12 cellular contexts compared by ENCODE assay signal in genomic region chr4:55183926-55184599, GRCh38. TPM values are rescaled to one million over a fixed set of nuclear protein-coding genes. Genes with fewer than 3 reads are reported as not detected.
A peak's percentile ranks its signal among the peaks of the same experiment; 100 is the strongest.
DNase-seq lines count a peak whose midpoint lies in the region; TF ChIP-seq lines count a peak whose summit lies in the region.
"Had no signal": no experiment of that assay in that cellular context is flagged by ENCODE, and none has a peak within 500 bp of the region (broad histone marks: within the 10 kb centered on the region; RNA-seq: fewer than 3 reads in every experiment).

No MANE protein-coding gene starts in this region.

- DNase-seq in cardiac muscle cell (ENCODE audit: low read depth in 1 of 2, low spot score in 1 of 2) (peak in 1 of 2 donors; percentile 97), right atrium auricular region (ENCODE audit: low spot score) (no peak), T1000 (lab: John Stamatoyannopoulos, UW) (peak; percentile 56), fibroblast of the conjunctiva (ENCODE audit: low read depth) (peak; percentile 63), smooth muscle cell (lab: John Stamatoyannopoulos, UW; ENCODE audit: unreplicated experiment) (no peak), CD1c-positive myeloid dendritic cell (ENCODE audit: extremely low spot score) (no peak), nephron progenitor cell (no peak)
- no peak for DNase-seq in activated CD4-positive, alpha-beta memory T cell treated with anti-CD3 and anti-CD28 coated beads for 36 hours
- DNase-seq: NK-92 treated with Interleukin-12 subunit alpha and Interleukin-12 subunit beta, amount 100 ng/mL, for 24 hours had no signal

- peak overlapping the region; percentile 65 for H3K4me2 ChIP-seq in smooth muscle cell

- H3K4me1 ChIP-seq in cardiac muscle cell (ENCODE audit: low read depth), result peaks cover 55% of the 10 kb centered on the region
- H3K4me1 ChIP-seq in right atrium auricular region, result peaks cover 0 to 28% of the 10 kb centered on the region in 2 donors
- H3K4me1 ChIP-seq in smooth muscle cell (ENCODE audit: low read depth), result peaks cover 33% of the 10 kb centered on the region
- H3K4me1 ChIP-seq: prostate gland had no signal

- no peak overlapping the region for H3K4me3 ChIP-seq in cardiac muscle cell
- no peak overlapping the region for H3K4me3 ChIP-seq in right atrium auricular region
- H3K4me3 ChIP-seq in smooth muscle cell, result no peak overlapping the region
- H3K4me3 ChIP-seq: BLaER1 treated with 17β-estradiol and CSF1 and Interleukin-3, amounts not matched to agents 10 nM and 100 nM; prostate gland had no signal

- H3K36me3 Mint-ChIP-seq in activated CD4-positive, alpha-beta memory T cell treated with anti-CD3 and anti-CD28 coated beads for 36 hours, result no peaks in the 10 kb centered on the region
- peaks cover 5% of the 10 kb centered on the region for H3K36me3 Mint-ChIP-seq in nephron progenitor cell (ENCODE audit: low read depth)

- H3K79me2 ChIP-seq in smooth muscle cell (ENCODE audit: low read depth), result no peaks in the 10 kb centered on the region

- intact Hi-C loops in activated CD4-positive, alpha-beta memory T cell treated with anti-CD3 and anti-CD28 coated beads for 36 hours (cut with micrococcal nuclease), result loop anchor here (1.0 to 2.0 kb wide), 2 partner anchors 137 to 371 kb away; no protein-coding TSS in a partner anchor

- H3K4me1 Mint-ChIP-seq in activated CD4-positive, alpha-beta memory T cell treated with anti-CD3 and anti-CD28 coated beads for 36 hours (ENCODE audit: low read depth), result no peaks in the 10 kb centered on the region
- H3K4me1 Mint-ChIP-seq in nephron progenitor cell, result peaks cover 69% of the 10 kb centered on the region

- POLR2A ChIA-PET in activated CD4-positive, alpha-beta memory T cell treated with anti-CD3 and anti-CD28 coated beads for 36 hours (lab: Charles Lee), result interaction anchor here (1.0 kb wide), 1 partner anchor 18 kb away, joined by 3 read pairs; no protein-coding TSS in a partner anchor

- CTCF ChIA-PET in activated CD4-positive, alpha-beta memory T cell treated with anti-CD3 and anti-CD28 coated beads for 36 hours (lab: Charles Lee), result interaction anchor here (1.1 to 3.6 kb wide), 5 partner anchors 62 to 162 kb away, joined by 3 to 20 read pairs (median 3); partner anchors contain the start of gene SRD5A3

- no peak overlapping the region for H2AFZ ChIP-seq in smooth muscle cell (ENCODE audit: low read depth)

- no peaks in the 10 kb centered on the region for H4K20me1 ChIP-seq in smooth muscle cell (ENCODE audit: low read depth)
- H4K20me1 ChIP-seq: BLaER1 treated with 17β-estradiol and CSF1 and Interleukin-3, amounts not matched to agents 10 nM and 100 nM had no signal

- no peaks in the 10 kb centered on the region for H3K9me3 Mint-ChIP-seq in activated CD4-positive, alpha-beta memory T cell treated with anti-CD3 and anti-CD28 coated beads for 36 hours
- H3K9me3 Mint-ChIP-seq in nephron progenitor cell, result peaks cover 6% of the 10 kb centered on the region

- H3K4me3 Mint-ChIP-seq in activated CD4-positive, alpha-beta memory T cell treated with anti-CD3 and anti-CD28 coated beads for 36 hours, result no peak overlapping the region
- no peak overlapping the region for H3K4me3 Mint-ChIP-seq in nephron progenitor cell

- H3K36me3 ChIP-seq in cardiac muscle cell (no peaks in the 10 kb centered on the region), right atrium auricular region (no peaks in the 10 kb centered on the region), smooth muscle cell (ENCODE audit: low read depth) (no peaks in the 10 kb centered on the region)
- H3K36me3 ChIP-seq: BLaER1 treated with 17β-estradiol and CSF1 and Interleukin-3, amounts not matched to agents 10 nM and 100 nM; prostate gland had no signal

- peak overlapping the region; percentile 45 for H3K9ac ChIP-seq in smooth muscle cell (ENCODE audit: low read depth)
- H3K9ac ChIP-seq: BLaER1 treated with 17β-estradiol and CSF1 and Interleukin-3, amounts not matched to agents 10 nM and 100 nM had no signal

- H3K9me3 ChIP-seq in cardiac muscle cell (ENCODE audit: low read depth) (no peaks in the 10 kb centered on the region), right atrium auricular region (no peaks in the 10 kb centered on the region), smooth muscle cell (replicated peaks; ENCODE audit: low read depth) (no peaks in the 10 kb centered on the region)
- H3K9me3 ChIP-seq: BLaER1 treated with 17β-estradiol and CSF1 and Interleukin-3, amounts not matched to agents 10 nM and 100 nM; prostate gland had no signal

- H3K27ac ChIP-seq in cardiac muscle cell (peak overlapping the region; percentile 88), right atrium auricular region (no peak overlapping the region), smooth muscle cell (ENCODE audit: low read depth) (peak overlapping the region; percentile 83)
- H3K27ac ChIP-seq: BLaER1 treated with 17β-estradiol and CSF1 and Interleukin-3, amounts not matched to agents 10 nM and 100 nM; HL-60; prostate gland had no signal

- peaks cover 26% of the 10 kb centered on the region for H3F3A ChIP-seq in smooth muscle cell (ENCODE audit: low read depth)

- no peak overlapping the region for H3K27ac Mint-ChIP-seq in activated CD4-positive, alpha-beta memory T cell treated with anti-CD3 and anti-CD28 coated beads for 36 hours
- H3K27ac Mint-ChIP-seq in nephron progenitor cell, result no peak overlapping the region

- WGBS in smooth muscle cell (ENCODE audit: low lambda C conversion rate), result 17% methylated on average over 8 of the region's 8 CpGs

- TF ChIP-seq CTCF in cardiac muscle cell (IDR thresholded peaks at IDR 0.05; ENCODE audit: low read depth, low read length), result no peak
- TF ChIP-seq CTCF in right atrium auricular region (IDR thresholded peaks at IDR 0.05), result no peak
- no peak for TF ChIP-seq CTCF in smooth muscle cell (IDR thresholded peaks at IDR 0.05; ENCODE audit: borderline replicate concordance, insufficient read depth, poor library complexity, severe bottlenecking)
- TF ChIP-seq CTCF in nephron progenitor cell (IDR thresholded peaks at IDR 0.05), result no peak

- H3K27me3 Mint-ChIP-seq in activated CD4-positive, alpha-beta memory T cell treated with anti-CD3 and anti-CD28 coated beads for 36 hours, result peaks cover 4% of the 10 kb centered on the region
- no peaks in the 10 kb centered on the region for H3K27me3 Mint-ChIP-seq in nephron progenitor cell (ENCODE audit: low read depth, poor library complexity)

- H3K27me3 ChIP-seq in cardiac muscle cell (no peaks in the 10 kb centered on the region), right atrium auricular region (no peaks in the 10 kb centered on the region), smooth muscle cell (ENCODE audit: low read depth) (no peaks in the 10 kb centered on the region)
- H3K27me3 ChIP-seq: BLaER1 treated with 17β-estradiol and CSF1 and Interleukin-3, amounts not matched to agents 10 nM and 100 nM had no signal

RNA-seq across cellular contexts. Expression of gene KDR, which starts 58.7 kb away (rescaled TPM):
- total RNA-seq in cardiac muscle cell, result 67.8 and 102 TPM in 2 replicates
- 41.7 and 55.6 TPM in 2 replicates for polyA plus RNA-seq in cardiac muscle cell
- total RNA-seq in right atrium auricular region, result 10 to 100 TPM; 32.5 to 52.9 TPM
- total RNA-seq in smooth muscle cell, result 56.3 and 58.6 TPM in 2 replicates
- 27.7 and 29.3 TPM in 2 replicates for polyA plus RNA-seq in smooth muscle cell
- not detected for total RNA-seq in activated CD4-positive, alpha-beta memory T cell treated with anti-CD3 and anti-CD28 coated beads for 36 hours

Comparison
In these comparisons a context has a peak if more than half of its experiments do, and no peak if none do; other contexts are left out.
1. H3K27ac ChIP-seq: peak in cardiac muscle cell (single experiment) and smooth muscle cell (single experiment); none in right atrium auricular region (0 of 2).
2. DNase-seq: peak in T1000 (single experiment) and fibroblast of the conjunctiva (single experiment); none in right atrium auricular region (single experiment), smooth muscle cell (single experiment), activated CD4-positive, alpha-beta memory T cell treated with anti-CD3 and anti-CD28 coated beads for 36 hours (single experiment), CD1c-positive myeloid dendritic cell (single experiment) and nephron progenitor cell (single experiment).
3. RNA of gene KDR, which starts 58.7 kb away (total RNA-seq): 67.8 to 102 TPM in cardiac muscle cell, 56.3 to 58.6 TPM in smooth muscle cell and 32.5 to 52.9 TPM in right atrium auricular region; not detected in activated CD4-positive, alpha-beta memory T cell treated with anti-CD3 and anti-CD28 coated beads for 36 hours; every median in the first group is over 10 times any median in the second.